2 cellular contexts compared by ENCODE assay signal in genomic region chr2:110056009-110056408, GRCh38. TPM values are rescaled to one million over a fixed set of nuclear protein-coding genes. Genes with fewer than 3 reads are reported as not detected.
"Had no signal": no experiment of that assay in that cellular context is flagged by ENCODE, and none has a peak within 500 bp of the region (broad histone marks: within the 10 kb centered on the region; RNA-seq: fewer than 3 reads in every experiment).

No MANE protein-coding gene starts in this region.

RNA-seq across cellular contexts. Expression of gene MALL, which starts 59.6 kb away (rescaled TPM):
- polyA plus RNA-seq: immature natural killer cell; naive thymus-derived CD4-positive, alpha-beta T cell had no signal
